In the genomic region with DNA sequence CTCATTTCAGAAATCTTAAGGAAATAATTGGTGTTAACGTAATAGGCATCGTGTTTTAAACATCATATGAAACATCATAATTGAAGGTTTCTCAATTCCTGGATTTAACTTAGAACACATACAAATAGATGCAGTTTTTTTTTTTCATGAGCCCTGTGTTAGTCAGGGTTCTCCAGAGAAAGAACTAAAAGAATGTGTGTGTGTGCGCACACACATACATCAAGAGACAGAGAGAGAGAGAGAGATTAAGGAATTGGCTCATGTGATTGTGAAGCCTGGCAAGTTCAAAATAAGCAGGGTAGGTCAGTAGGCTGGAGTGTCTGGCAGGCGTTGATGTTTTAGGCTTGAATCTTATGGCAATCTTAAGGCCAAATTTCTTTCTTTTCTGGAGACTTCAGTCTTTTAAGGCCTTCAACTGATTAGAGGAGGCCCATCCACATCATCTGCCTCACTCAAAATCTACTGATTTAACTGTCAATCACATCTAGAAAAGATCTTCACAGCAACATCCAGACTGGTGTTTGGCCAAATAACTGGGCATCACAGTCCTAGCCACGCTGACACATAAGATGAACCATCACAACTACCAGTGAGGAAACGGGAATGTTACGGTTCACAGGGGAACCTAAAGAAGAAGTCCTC, we compare ENCODE assay signal across 1 cellular context.
TF ChIP-seq lines count a peak whose summit lies in the region.

No MANE protein-coding gene starts in this region.

TF ChIP-seq in IMR-90, 13 proteins besides CTCF, POLR2A, EP300 and RAD21:
- TF ChIP-seq SMC3 (IDR thresholded peaks at IDR 0.05; ENCODE audit: low read depth, low read length) (no peak), MAZ (IDR thresholded peaks at IDR 0.05; ENCODE audit: borderline replicate concordance, low read depth, low read length) (no peak), NFE2L2 (IDR thresholded peaks at IDR 0.05; ENCODE audit: low read depth, low read length) (no peak), RCOR1 (IDR thresholded peaks at IDR 0.05; ENCODE audit: insufficient replicate concordance, low read length) (no peak), RFX5 (IDR thresholded peaks at IDR 0.05; ENCODE audit: low read depth, low read length) (no peak), MAFK (IDR thresholded peaks at IDR 0.05; ENCODE audit: low read depth, low read length) (no peak), CEBPB (IDR thresholded peaks at IDR 0.05; ENCODE audit: low read depth, low read length) (no peak), MXI1 (IDR thresholded peaks at IDR 0.05; ENCODE audit: borderline replicate concordance, low read depth, low read length) (no peak), BHLHE40 (IDR thresholded peaks at IDR 0.05; ENCODE audit: low read depth, low read length) (no peak), CHD1 (IDR thresholded peaks at IDR 0.05; ENCODE audit: low read depth, low read length) (no peak)
- TF ChIP-seq, protein P1, sequence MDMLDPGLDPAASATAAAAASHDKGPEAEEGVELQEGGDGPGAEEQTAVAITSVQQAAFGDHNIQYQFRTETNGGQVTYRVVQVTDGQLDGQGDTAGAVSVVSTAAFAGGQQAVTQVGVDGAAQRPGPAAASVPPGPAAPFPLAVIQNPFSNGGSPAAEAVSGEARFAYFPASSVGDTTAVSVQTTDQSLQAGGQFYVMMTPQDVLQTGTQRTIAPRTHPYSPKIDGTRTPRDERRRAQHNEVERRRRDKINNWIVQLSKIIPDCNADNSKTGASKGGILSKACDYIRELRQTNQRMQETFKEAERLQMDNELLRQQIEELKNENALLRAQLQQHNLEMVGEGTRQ (IDR thresholded peaks at IDR 0.05; ENCODE audit: low read depth, low read length) = no peak
- TF ChIP-seq, protein P2, sequence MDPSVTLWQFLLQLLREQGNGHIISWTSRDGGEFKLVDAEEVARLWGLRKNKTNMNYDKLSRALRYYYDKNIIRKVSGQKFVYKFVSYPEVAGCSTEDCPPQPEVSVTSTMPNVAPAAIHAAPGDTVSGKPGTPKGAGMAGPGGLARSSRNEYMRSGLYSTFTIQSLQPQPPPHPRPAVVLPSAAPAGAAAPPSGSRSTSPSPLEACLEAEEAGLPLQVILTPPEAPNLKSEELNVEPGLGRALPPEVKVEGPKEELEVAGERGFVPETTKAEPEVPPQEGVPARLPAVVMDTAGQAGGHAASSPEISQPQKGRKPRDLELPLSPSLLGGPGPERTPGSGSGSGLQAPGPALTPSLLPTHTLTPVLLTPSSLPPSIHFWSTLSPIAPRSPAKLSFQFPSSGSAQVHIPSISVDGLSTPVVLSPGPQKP (IDR thresholded peaks at IDR 0.05; ENCODE audit: borderline replicate concordance, low read depth, low read length) = no peak
